ENCODE assay signal across 1 cellular context in the genomic region with DNA sequence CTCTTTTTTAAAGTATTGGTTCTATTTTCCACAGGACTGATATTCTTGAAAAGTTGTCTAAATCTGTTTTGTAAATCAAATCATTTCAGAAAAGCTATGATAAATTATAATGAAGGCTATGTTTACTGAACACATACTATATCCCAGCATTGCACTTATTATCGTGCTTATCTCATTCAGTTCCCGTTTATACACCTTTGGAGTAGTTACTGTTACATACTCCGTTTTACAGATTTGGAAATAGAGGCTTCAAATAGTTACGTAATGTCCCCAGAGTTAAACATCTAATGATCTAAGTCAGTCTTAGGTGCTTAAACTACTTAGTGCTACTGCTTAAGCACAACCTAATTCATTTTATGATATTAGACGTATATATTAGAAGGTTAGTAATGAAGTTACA.
TF ChIP-seq lines count a peak whose summit lies in the region.

No MANE protein-coding gene starts in this region.

TF ChIP-seq in endothelial cell of umbilical vein, 7 proteins besides CTCF, POLR2A, EP300 and RAD21 (continued from another document):
- TF ChIP-seq MAX (IDR thresholded peaks at IDR 0.05; ENCODE audit: insufficient read depth, insufficient read length) (no peak), EZH2 (IDR thresholded peaks at IDR 0.05; ENCODE audit: borderline replicate concordance, low read depth, low read length, severe bottlenecking) (no peak)
TF ChIP-seq in endothelial cell of umbilical vein: peak in this region for 0.
